8 cellular contexts compared by ENCODE assay signal in genomic region chr16:25013751-25014499, GRCh38. TPM values are rescaled to one million over a fixed set of nuclear protein-coding genes. Genes with fewer than 3 reads are reported as not detected.
DNase-seq lines count a peak whose midpoint lies in the region; ATAC-seq and TF ChIP-seq lines count a peak whose summit lies in the region.

No MANE protein-coding gene starts in this region.

- H3K27me3 ChIP-seq in Panc1 (ENCODE audit: control insufficient read depth, insufficient read depth, low read length) (no peaks in the 10 kb centered on the region), esophagus (ENCODE audit: control insufficient read depth in 1 of 2, insufficient read depth in 2 of 2, low read length in 2 of 2) (no peaks in the 10 kb centered on the region), psoas muscle (ENCODE audit: insufficient read depth in 3 of 3, low read length in 2 of 3) (no peaks in the 10 kb centered on the region)

- H3K4me3 Mint-ChIP-seq in activated CD4-positive, alpha-beta T cell treated with anti-CD3 and anti-CD28 coated beads, Interleukin-2, amount 10 ng/mL, durations not matched to agents 24 days and 14 days = peak overlapping the region; percentile 98

- H3K4me1 Mint-ChIP-seq in activated CD4-positive, alpha-beta T cell treated with anti-CD3 and anti-CD28 coated beads, Interleukin-2, amount 10 ng/mL, durations not matched to agents 24 days and 14 days = peaks cover 62% of the 10 kb centered on the region

- H3K27ac ChIP-seq in Panc1 (ENCODE audit: low read length) (peak overlapping the region; percentile 83), esophagus (ENCODE audit: low read depth in 2 of 2, low read length in 1 of 2) (peak overlapping the region; percentile 97 to 98), psoas muscle (peak overlapping the region; percentile 95)

- H3K27me3 Mint-ChIP-seq in activated CD4-positive, alpha-beta T cell treated with anti-CD3 and anti-CD28 coated beads, Interleukin-2, amount 10 ng/mL, durations not matched to agents 24 days and 14 days = no peaks in the 10 kb centered on the region

- TF ChIP-seq CTCF in Panc1 (IDR thresholded peaks at IDR 0.05) (no peak), psoas muscle (IDR thresholded peaks at IDR 0.05) (no peak)

- no peak for DNase-seq in activated CD4-positive, alpha-beta T cell treated with anti-CD3 and anti-CD28 coated beads, Interleukin-2, amount 10 ng/mL, durations not matched to agents 24 days and 14 days
- DNase-seq in activated CD4-positive, alpha-beta T cell treated with anti-CD3 and anti-CD28 coated beads for 4 hours = no peak
- no peak for DNase-seq in Panc1 (ENCODE audit: low read depth, low spot score)
- no peak for DNase-seq in psoas muscle
- no peak for DNase-seq in activated gamma-delta T cell (lab: John Stamatoyannopoulos, UW)
- no peak for DNase-seq in NCI-H2029 treated with DMSO at 0.1 percent for 48 hours (lab: John Stamatoyannopoulos, UW)

- H3K36me3 Mint-ChIP-seq in activated CD4-positive, alpha-beta T cell treated with anti-CD3 and anti-CD28 coated beads, Interleukin-2, amount 10 ng/mL, durations not matched to agents 24 days and 14 days (ENCODE audit: low read depth) = peaks cover 38% of the 10 kb centered on the region

- 12 to 13% methylated on average over 14 of the region's 14 CpGs for WGBS in esophagus, 2 donors
- 27 to 31% (median 28%) methylated on average over 14 of the region's 14 CpGs for WGBS in psoas muscle, 3 donors

- intact Hi-C loops in activated CD4-positive, alpha-beta T cell treated with anti-CD3 and anti-CD28 coated beads, Interleukin-2, amount 10 ng/mL, durations not matched to agents 24 days and 14 days (cut with micrococcal nuclease) = loop anchor here (2.0 to 10.0 kb wide), 2 partner anchors 35 to 469 kb away; no protein-coding TSS in a partner anchor
- intact Hi-C loops in Panc1 (cut with micrococcal nuclease; ENCODE audit: unreplicated experiment) (no loop called here), psoas muscle (cut with DNase I) (loop anchor here (5.0 kb wide), 1 partner anchor 37 kb away; no protein-coding TSS in a partner anchor)

- H3K27ac Mint-ChIP-seq in activated CD4-positive, alpha-beta T cell treated with anti-CD3 and anti-CD28 coated beads, Interleukin-2, amount 10 ng/mL, durations not matched to agents 24 days and 14 days = peak overlapping the region; percentile 94

- POLR2A ChIA-PET in Panc1 (lab: Charles Lee) = no interaction called here

- peak; percentile 66 for ATAC-seq in HG02798 (IDR thresholded peaks at IDR 0.05; ENCODE audit: poor library complexity, unreplicated experiment)
- no peak for ATAC-seq in Panc1
- no peak for ATAC-seq in psoas muscle

- no peaks in the 10 kb centered on the region for H3K9me3 ChIP-seq in Panc1 (ENCODE audit: control insufficient read depth, insufficient read depth, low read depth, low read length)
- H3K9me3 ChIP-seq in esophagus (ENCODE audit: control insufficient read depth in 2 of 2, insufficient read depth in 1 of 2, low read depth in 1 of 2, low read length in 1 of 2) = no peaks in the 10 kb centered on the region
- H3K9me3 ChIP-seq in psoas muscle = no peaks in the 10 kb centered on the region

- H3K4me3 ChIP-seq in Panc1 (ENCODE audit: low read depth in 2 of 2, low read length in 2 of 2) = peak overlapping the region; percentile 75 to 87
- peak overlapping the region; percentile 95 to 99 for H3K4me3 ChIP-seq in esophagus (ENCODE audit: low read depth in 1 of 2, low read length in 2 of 2)
- peak overlapping the region; percentile 76 for H3K4me3 ChIP-seq in psoas muscle

- CTCF ChIA-PET in Panc1 (lab: Charles Lee) = interaction anchor here (1.6 kb wide), 1 partner anchor 23 kb away, joined by 7 read pairs; no protein-coding TSS in a partner anchor

- H3K36me3 ChIP-seq in Panc1 (ENCODE audit: control insufficient read depth, insufficient read depth, low read length) (no peaks in the 10 kb centered on the region; the same call in 1 of the 2 replicates), esophagus (ENCODE audit: control insufficient read depth in 2 of 2, insufficient read depth in 2 of 2, low read length in 1 of 2) (no peaks in the 10 kb centered on the region), psoas muscle (ENCODE audit: insufficient read depth in 1 of 2, low read depth in 1 of 2) (peaks cover 0 to 14% of the 10 kb centered on the region in 2 donors)

- in situ Hi-C loops in Panc1 (cut with HindIII; ENCODE audit: low pct_unique_long_range_greater_than_20kb, low sequenced_read_pairs) = no loop called here

- no peaks in the 10 kb centered on the region for H3K9me3 Mint-ChIP-seq in activated CD4-positive, alpha-beta T cell treated with anti-CD3 and anti-CD28 coated beads, Interleukin-2, amount 10 ng/mL, durations not matched to agents 24 days and 14 days

- BruUV-seq in Panc1 (replicated peaks; lab: Mats Ljungman, UMichigan) = TSS peak; percentile 71

- H3K4me1 ChIP-seq in Panc1 (ENCODE audit: control insufficient read depth, insufficient read depth, low read length) = peaks cover 36% of the 10 kb centered on the region
- H3K4me1 ChIP-seq in esophagus (ENCODE audit: control insufficient read depth in 2 of 2, insufficient read depth in 2 of 2, low read length in 1 of 2) = peaks cover 4 to 14% of the 10 kb centered on the region in 2 donors
- H3K4me1 ChIP-seq in psoas muscle = peaks cover 49% of the 10 kb centered on the region

RNA-seq across cellular contexts. Expression of gene ARHGAP17, which starts 1.2 kb away (rescaled TPM):
- 74.0 and 74.9 TPM in 2 replicates for total RNA-seq in activated CD4-positive, alpha-beta T cell treated with anti-CD3 and anti-CD28 coated beads, Interleukin-2, amount 10 ng/mL, durations not matched to agents 24 days and 14 days
- 113 TPM for total RNA-seq in Panc1 (2021; ENCODE audit: unreplicated experiment)
- 75.4 TPM for polyA plus RNA-seq in Panc1 (2012; ENCODE audit: insufficient read length)
- polyA plus RNA-seq in esophagus = 10 to 100 TPM; 21.7 to 25.0 TPM
- total RNA-seq in psoas muscle = 10 to 100 TPM; 38.6 to 83.0 (median 57.7) TPM
- 10 to 100 TPM; 15.9 to 31.7 (median 23.3) TPM for polyA plus RNA-seq in psoas muscle
